23 cellular contexts compared by ENCODE assay signal in the genomic region with DNA sequence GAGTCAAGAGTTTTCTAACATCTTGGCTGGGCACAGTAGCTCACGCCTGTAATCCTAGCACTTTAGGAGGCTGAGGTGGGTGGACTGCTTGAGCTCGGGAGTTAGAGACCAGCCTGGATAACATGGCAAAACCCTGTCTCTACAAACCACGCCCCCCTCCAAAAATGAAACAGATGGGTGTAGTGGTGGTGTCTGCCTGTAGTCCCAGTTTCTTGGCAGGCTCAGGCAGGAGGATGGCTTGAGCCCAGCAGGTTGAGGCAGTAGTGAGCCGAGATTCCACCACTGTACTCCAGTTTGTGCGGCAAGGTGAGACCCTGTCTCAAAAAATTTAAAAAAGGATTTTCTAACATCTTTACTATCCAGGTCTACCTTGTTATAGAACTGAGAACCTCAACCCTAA. TPM values are rescaled to one million over a fixed set of nuclear protein-coding genes. Genes with fewer than 3 reads are reported as not detected.
DNase-seq lines count a peak whose midpoint lies in the region; ATAC-seq, FAIRE-seq and TF ChIP-seq lines count a peak whose summit lies in the region.
"Had no signal": no experiment of that assay in that cellular context is flagged by ENCODE, and none has a peak within 500 bp of the region (broad histone marks: within the 10 kb centered on the region; RNA-seq: fewer than 3 reads in every experiment).

No MANE protein-coding gene starts in this region.

- no peak overlapping the region for H3K9ac ChIP-seq in K562 (ENCODE audit: insufficient read depth in 1 of 2, low read depth in 2 of 2, low read length in 2 of 2)
- H3K9ac ChIP-seq: parathyroid adenoma had no signal

- no peaks in the 10 kb centered on the region for H4K20me1 ChIP-seq in K562 (replicated peaks; ENCODE audit: control insufficient read depth, insufficient read depth, low read length)

- TF ChIP-seq RAD21 in K562 (CRISPR knock-in tag; conservative IDR thresholded peaks at IDR 0.05 in 1 of 2, IDR thresholded peaks at IDR 0.05 in 1 of 2) = no peak

- peak; percentile 60 for ATAC-seq in Right ventricle myocardium superior (ENCODE audit: poor library complexity)
- peak; percentile 66 for ATAC-seq in K562
- ATAC-seq in GM21526 (IDR thresholded peaks at IDR 0.05; ENCODE audit: low FRiP score, unreplicated experiment) = no peak
- ATAC-seq: left lobe of liver, sciatic nerve, WTC11 had no signal

- TF ChIP-seq POLR2A in K562 (conservative IDR thresholded peaks at IDR 0.05) = no peak

- CTCF ChIA-PET in K562 (lab: Yijun Ruan, JAX; ENCODE audit: low intra/inter-chr PET ratio) = no interaction called here

- H3K4me1 ChIP-seq in left ventricle myocardium inferior (peaks cover 38% of the 10 kb centered on the region), K562 (replicated peaks in 1 of 2; ENCODE audit: control insufficient read depth in 2 of 2, insufficient read depth in 2 of 2, low read length in 2 of 2) (no peaks in the 10 kb centered on the region)
- H3K4me1 ChIP-seq: parathyroid adenoma had no signal

- intact Hi-C loops in Right ventricle myocardium superior (cut with DNase I) (no loop called here), left ventricle myocardium inferior (cut with micrococcal nuclease) (no loop called here), K562 (cut with micrococcal nuclease) (no loop called here)

- H3K9me3 ChIP-seq in left ventricle myocardium inferior (replicated peaks) = no peaks in the 10 kb centered on the region
- H3K9me3 ChIP-seq in K562 (replicated peaks; ENCODE audit: control insufficient read depth, insufficient read depth, low read depth, low read length) = no peaks in the 10 kb centered on the region

- WGBS in K562 (ENCODE audit: insufficient coverage, low coverage, missing lambda C conversion rate) = 90% methylated on average over 5 of the region's 5 CpGs

- DNase-seq in Right ventricle myocardium superior (no peak), left ventricle myocardium inferior (no peak), GM19239 (ENCODE audit: insufficient read length, low spot score) (no peak), K562 (ENCODE audit: extremely low read depth in 1 of 4, low spot score in 3 of 4) (no peak), myocyte (ENCODE audit: low read depth) (peak; percentile 9), epidermal melanocyte (ENCODE audit: insufficient read length, low spot score) (no peak)
- DNase-seq: activated CD4-positive, alpha-beta T cell treated with anti-CD3 and anti-CD28 coated beads, Interleukin-2, amount 50 U/mL, for 4 hours; activated gamma-delta T cell treated with Interleukin-2 at 50 U/mL for 16 hours; GF-D8; NCI-H1092 treated with DMSO at 0.1 percent for 48 hours; NCI-H2081; NCI-H510A; nephron progenitor cell; stimulated activated CD4-positive, alpha-beta T cell treated with anti-CD3 and anti-CD28 coated beads, Interleukin-15, amount 100 ng/mL, for 24 hours; stimulated activated CD8-positive, alpha-beta memory T cell treated with anti-CD3 and anti-CD28 coated beads, Interleukin-4, amount 100 ng/mL, for 48 hours; T-helper 9 cell had no signal

- peak; percentile 14 for FAIRE-seq in GM19239 (lab: Jason Lieb, UNC)
- no peak for FAIRE-seq in K562 (lab: Jason Lieb, UNC)
- FAIRE-seq: D721Med had no signal

- H3K4me2 ChIP-seq in K562 (ENCODE audit: insufficient read depth, low read length) = no peak overlapping the region

- TF ChIP-seq CTCF in left ventricle myocardium inferior (IDR thresholded peaks at IDR 0.05; ENCODE audit: borderline replicate concordance) (no peak), K562 (IDR thresholded peaks at IDR 0.05 in 2 of 3, conservative IDR thresholded peaks at IDR 0.05 in 1 of 3; ENCODE audit: insufficient read depth in 2 of 3, low read depth in 1 of 3, low read length in 3 of 3) (no peak)

- peaks cover 84% of the 10 kb centered on the region for H3K79me2 ChIP-seq in K562 (ENCODE audit: control insufficient read depth, insufficient read depth, low read length)

- no peak overlapping the region for H3K4me3 ChIP-seq in left ventricle myocardium inferior
- H3K4me3 ChIP-seq in K562 = no peak overlapping the region

- POLR2A ChIA-PET in K562 (lab: Yijun Ruan, JAX) = interaction anchor here (0.9 to 1.2 kb wide), 5 partner anchors 9 to 19 kb away, joined by 4 to 7 read pairs (median 5); no protein-coding TSS in a partner anchor

- no TSS peak for BruUV-seq in K562 (replicated peaks; lab: Mats Ljungman, UMichigan)

- no peak overlapping the region for H3K27ac ChIP-seq in left ventricle myocardium inferior (replicated peaks)
- H3K27ac ChIP-seq in K562 (ENCODE audit: extremely low read depth, low read depth, low read length) = no peak overlapping the region
- H3K27ac ChIP-seq: parathyroid adenoma, RWPE1 had no signal

- H2AFZ ChIP-seq in K562 (ENCODE audit: low read depth, low read length) = no peak overlapping the region
- H2AFZ ChIP-seq: parathyroid adenoma had no signal

- no peaks in the 10 kb centered on the region for H3K9me1 ChIP-seq in K562 (ENCODE audit: control insufficient read depth, insufficient read depth, low read length)

- in situ Hi-C loops in K562 (cut with MboI) = no loop called here

- H3K27me3 ChIP-seq in left ventricle myocardium inferior (ENCODE audit: low read depth) (no peaks in the 10 kb centered on the region), K562 (ENCODE audit: control insufficient read depth in 2 of 2, insufficient read depth in 2 of 2, low read length in 2 of 2) (no peaks in the 10 kb centered on the region)

- no peak for TF ChIP-seq EP300 in K562 (IDR thresholded peaks at IDR 0.05; ENCODE audit: low read length)

- H3K36me3 ChIP-seq in left ventricle myocardium inferior (peaks cover 53% of the 10 kb centered on the region), K562 (ENCODE audit: control insufficient read depth, insufficient read depth, low read length) (peaks cover 93% of the 10 kb centered on the region)

TF ChIP-seq in K562, 482 proteins besides CTCF, POLR2A, EP300 and RAD21:
- TF ChIP-seq JUN (IDR thresholded peaks at IDR 0.05; ENCODE audit: borderline replicate concordance, low read depth, low read length) = no peak
- no peak for TF ChIP-seq JUN (CRISPR knock-in tag; IDR thresholded peaks at IDR 0.05; ENCODE audit: borderline replicate concordance)
- no peak for TF ChIP-seq MTA2 (IDR thresholded peaks at IDR 0.05; ENCODE audit: low read depth)
- no peak for TF ChIP-seq ZNF143 (CRISPR knock-in tag; IDR thresholded peaks at IDR 0.05)
- no peak for TF ChIP-seq SMAD3 (CRISPR knock-in tag; conservative IDR thresholded peaks at IDR 0.05)
- no peak for TF ChIP-seq YBX1 (IDR thresholded peaks at IDR 0.05)
- no peak for TF ChIP-seq HNRNPUL1 (IDR thresholded peaks at IDR 0.05; ENCODE audit: low read length)
- no peak for TF ChIP-seq ILF3 (IDR thresholded peaks at IDR 0.05; ENCODE audit: borderline replicate concordance)
- no peak for TF ChIP-seq SMARCA4 (IDR thresholded peaks at IDR 0.05)
- no peak for TF ChIP-seq SOX6 (IDR thresholded peaks at IDR 0.05)
TF ChIP-seq in K562: peak in this region for 0.

RNA-seq across cellular contexts. Expression of gene FAM8A1, which starts 22.0 kb away (rescaled TPM):
- total RNA-seq in Right ventricle myocardium superior (16.7 TPM), left ventricle myocardium inferior (17.2 TPM), K562 (2014; rRNA removed) (11.5 and 12.2 TPM in 2 replicates), K562 (2014; rRNA removed; fragmentation: Illumina TruSeq; extraction: Trizol) (15.2 and 19.0 TPM in 2 replicates), K562 (2015; rRNA removed; fragmentation: Illumina TruSeq; extraction: Trizol) (13.0 and 14.2 TPM in 2 replicates), K562 (2021) (15.1 and 15.3 TPM in 2 replicates), myocyte (25.7 and 28.1 TPM in 2 replicates)
- total RNA-seq in K562 (2011; cell fraction: chromatin; rRNA removed; ENCODE audit: low replicate concordance) = 7.4 and 23.1 TPM in 2 replicates
- total RNA-seq in K562 (2011; cell fraction: nucleolus; rRNA removed) = 8.3 and 8.5 TPM in 2 replicates
- total RNA-seq in K562 (2011; cell fraction: nucleoplasm; rRNA removed) = 18.5 and 39.8 TPM in 2 replicates
- polyA plus RNA-seq in K562 (2011; rRNA removed) (21.7 and 23.6 TPM in 2 replicates), K562 (2014; fragmentation: Illumina TruSeq; extraction: Trizol) (13.4 and 15.7 TPM in 2 replicates), K562 (2014; fragmentation: Nextera tagmentation; extraction: Ambion mirVana) (1 to 10 TPM; 4.9 to 6.1 TPM), K562 (2014; rRNA removed) (9.9 and 11.2 TPM in 2 replicates)
- polyA plus RNA-seq in K562 (2011; cell fraction: cytosol; rRNA removed) = 5.9 and 8.7 TPM in 2 replicates
- polyA plus RNA-seq in K562 (2011; cell fraction: nucleus; rRNA removed) = 13.2 and 23.9 TPM in 2 replicates
- polyA plus RNA-seq in K562 (2012) = 11.7 and 21.5 TPM in 2 replicates
- 13.9 and 15.6 TPM in 2 replicates for polyA minus RNA-seq in K562 (2011; rRNA and poly(A)+ RNA removed)
- 9.9 and 10.1 TPM in 2 replicates for polyA minus RNA-seq in K562 (2011; cell fraction: cytosol; rRNA and poly(A)+ RNA removed)
- 7.7 and 15.2 TPM in 2 replicates for polyA minus RNA-seq in K562 (2011; cell fraction: nucleus; rRNA and poly(A)+ RNA removed)
- 15.6 TPM for polyA plus RNA-seq in myocyte (2012)
